10 cellular contexts compared by ENCODE assay signal in the genomic region with DNA sequence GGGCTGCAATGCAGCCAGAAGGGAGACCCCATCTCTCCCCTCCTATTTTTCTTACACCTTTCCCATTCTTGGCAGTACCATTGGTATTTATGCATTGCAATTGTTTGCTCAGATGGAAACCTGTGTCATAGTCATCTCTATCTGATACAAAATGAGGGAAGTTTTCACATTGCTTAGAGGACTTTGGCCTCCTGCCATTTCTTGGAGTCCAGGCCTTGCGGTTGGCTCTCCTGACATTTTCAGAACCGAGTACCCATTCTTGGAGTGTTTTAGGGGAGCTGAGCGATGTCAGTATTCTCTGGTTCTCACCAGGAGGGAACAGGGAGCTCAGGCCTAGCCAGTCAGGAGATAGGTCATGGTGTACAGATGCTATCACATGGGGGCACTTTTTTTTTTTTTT. TPM values are rescaled to one million over a fixed set of nuclear protein-coding genes. Genes with fewer than 3 reads are reported as not detected.
DNase-seq lines count a peak whose midpoint lies in the region; ATAC-seq and TF ChIP-seq lines count a peak whose summit lies in the region.
"Had no signal": no experiment of that assay in that cellular context is flagged by ENCODE, and none has a peak within 500 bp of the region (broad histone marks: within the 10 kb centered on the region; RNA-seq: fewer than 3 reads in every experiment).

No MANE protein-coding gene starts in this region.

- CTCF ChIA-PET in SK-N-SH (lab: Yijun Ruan, JAX) (no interaction called here), T-cell (lab: Charles Lee) (no interaction called here)

- no peaks in the 10 kb centered on the region for H3K9me3 ChIP-seq in SK-N-SH
- H3K9me3 ChIP-seq: neutrophil had no signal

- peak overlapping the region; percentile 80 to 85 (median 83) for H3K4me3 Mint-ChIP-seq in T-cell

- peaks cover 7% of the 10 kb centered on the region for H3F3A ChIP-seq in SK-N-SH (replicated peaks; ENCODE audit: insufficient read depth)

- no peaks in the 10 kb centered on the region for H3K9me3 Mint-ChIP-seq in T-cell

- no peak for TF ChIP-seq RAD21 in SK-N-SH (IDR thresholded peaks at IDR 0.05; ENCODE audit: low read length)

- H3K27me3 Mint-ChIP-seq in T-cell: peaks cover 11% of the 10 kb centered on the region in 2 donors

- H3K4me1 Mint-ChIP-seq in T-cell: peaks cover 13 to 33% (median 27%) of the 10 kb centered on the region in 3 donors

- H3K27ac Mint-ChIP-seq in T-cell: peak overlapping the region; percentile 23 to 82

- no peak overlapping the region for H2AFZ ChIP-seq in SK-N-SH (ENCODE audit: low read depth)

- TF ChIP-seq EP300 in SK-N-SH (IDR thresholded peaks at IDR 0.05; ENCODE audit: borderline replicate concordance in 1 of 2, low read depth in 1 of 2, low read length in 1 of 2): no peak

- ATAC-seq in SK-N-SH treated with all-trans-retinoic acid at 6 μM for 48 hours: no peak
- no peak for ATAC-seq in T-cell (replicated peaks in 1 of 4)
- ATAC-seq in HG03139 (IDR thresholded peaks at IDR 0.05; ENCODE audit: unreplicated experiment): no peak
- ATAC-seq in HG02763 (IDR thresholded peaks at IDR 0.05; ENCODE audit: unreplicated experiment): no peak

- H3K79me2 ChIP-seq in SK-N-SH (ENCODE audit: insufficient read depth): peaks cover 44% of the 10 kb centered on the region

- no peak overlapping the region for H3K27ac ChIP-seq in SK-N-SH (ENCODE audit: low read depth in 2 of 2, low read length in 1 of 2)
- H3K27ac ChIP-seq: neutrophil had no signal

- H3K9ac ChIP-seq in SK-N-SH: no peak overlapping the region

- peaks cover 18% of the 10 kb centered on the region for H3K36me3 Mint-ChIP-seq in T-cell

- no peaks in the 10 kb centered on the region for H3K27me3 ChIP-seq in SK-N-SH (ENCODE audit: insufficient read depth)

- no peaks in the 10 kb centered on the region for H4K20me1 ChIP-seq in SK-N-SH (ENCODE audit: insufficient read depth)

- 82% methylated on average over 3 of the region's 3 CpGs for WGBS in SK-N-SH (ENCODE audit: low lambda C conversion rate)

- peaks cover 22 to 32% of the 10 kb centered on the region in 2 experiments for H3K36me3 ChIP-seq in SK-N-SH (replicated peaks in 1 of 2; ENCODE audit: control insufficient read depth in 1 of 2, insufficient read depth in 2 of 2, low read length in 1 of 2)

- peaks cover 8 to 10% of the 10 kb centered on the region in 2 experiments for H3K4me1 ChIP-seq in SK-N-SH (ENCODE audit: control insufficient read depth in 1 of 2, insufficient read depth in 2 of 2, low read depth in 1 of 2, low read length in 1 of 2)

- H3K9me2 ChIP-seq in SK-N-SH: no peaks in the 10 kb centered on the region

- DNase-seq in SK-N-SH (no peak), T-cell (no peak), epithelial cell of proximal tubule (ENCODE audit: low read depth) (no peak), renal cortical epithelial cell (ENCODE audit: low read depth) (peak; percentile 28), DMS53 treated with DMSO at 0.1 percent for 48 hours (lab: John Stamatoyannopoulos, UW; ENCODE audit: unreplicated experiment) (no peak)
- DNase-seq: stimulated activated CD8-positive, alpha-beta memory T cell treated with anti-CD3 and anti-CD28 coated beads, Interleukin-4, amount 100 ng/mL, for 48 hours had no signal

- H3K4me2 ChIP-seq in SK-N-SH: peak overlapping the region; percentile 95

- POLR2A ChIA-PET in SK-N-SH (lab: Yijun Ruan, JAX): no interaction called here
- POLR2A ChIA-PET in T-cell (lab: Charles Lee): no interaction called here

- H3K4me3 ChIP-seq in SK-N-SH (ENCODE audit: low read depth in 2 of 2, low read length in 1 of 2) (peak overlapping the region in 1 of 2 experiments; percentile 90; a peak in 1 of 4 replicates), epithelial cell of proximal tubule (ENCODE audit: low read depth, low read length) (peak overlapping the region; percentile 96)

- TF ChIP-seq CTCF in SK-N-SH (IDR thresholded peaks at IDR 0.05) (no peak), epithelial cell of proximal tubule (conservative IDR thresholded peaks at IDR 0.05; ENCODE audit: low read depth, low read length) (no peak)

TF ChIP-seq in SK-N-SH, 30 proteins besides CTCF, POLR2A, EP300 and RAD21 (continues in another document):
- TF ChIP-seq POLR2AphosphoS5 (IDR thresholded peaks at IDR 0.05; ENCODE audit: low read depth, low read length) (no peak), FOSL2 (IDR thresholded peaks at IDR 0.05; ENCODE audit: borderline replicate concordance, low read depth) (no peak), SIN3A (IDR thresholded peaks at IDR 0.05; ENCODE audit: borderline replicate concordance, low read depth, low read length) (no peak), FOXJ3 (CRISPR knock-in tag; IDR thresholded peaks at IDR 0.05) (no peak), JUND (IDR thresholded peaks at IDR 0.05) (no peak)
- TF ChIP-seq, protein P1, sequence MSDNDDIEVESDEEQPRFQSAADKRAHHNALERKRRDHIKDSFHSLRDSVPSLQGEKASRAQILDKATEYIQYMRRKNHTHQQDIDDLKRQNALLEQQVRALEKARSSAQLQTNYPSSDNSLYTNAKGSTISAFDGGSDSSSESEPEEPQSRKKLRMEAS (IDR thresholded peaks at IDR 0.05; ENCODE audit: low read depth): no peak
- TF ChIP-seq, protein P2, sequence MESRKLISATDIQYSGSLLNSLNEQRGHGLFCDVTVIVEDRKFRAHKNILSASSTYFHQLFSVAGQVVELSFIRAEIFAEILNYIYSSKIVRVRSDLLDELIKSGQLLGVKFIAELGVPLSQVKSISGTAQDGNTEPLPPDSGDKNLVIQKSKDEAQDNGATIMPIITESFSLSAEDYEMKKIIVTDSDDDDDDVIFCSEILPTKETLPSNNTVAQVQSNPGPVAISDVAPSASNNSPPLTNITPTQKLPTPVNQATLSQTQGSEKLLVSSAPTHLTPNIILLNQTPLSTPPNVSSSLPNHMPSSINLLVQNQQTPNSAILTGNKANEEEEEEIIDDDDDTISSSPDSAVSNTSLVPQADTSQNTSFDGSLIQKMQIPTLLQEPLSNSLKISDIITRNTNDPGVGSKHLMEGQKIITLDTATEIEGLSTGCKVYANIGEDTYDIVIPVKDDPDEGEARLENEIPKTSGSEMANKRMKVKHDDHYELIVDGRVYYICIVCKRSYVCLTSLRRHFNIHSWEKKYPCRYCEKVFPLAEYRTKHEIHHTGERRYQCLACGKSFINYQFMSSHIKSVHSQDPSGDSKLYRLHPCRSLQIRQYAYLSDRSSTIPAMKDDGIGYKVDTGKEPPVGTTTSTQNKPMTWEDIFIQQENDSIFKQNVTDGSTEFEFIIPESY (IDR thresholded peaks at IDR 0.05; ENCODE audit: borderline replicate concordance, low read depth): no peak

TF ChIP-seq in SK-N-SH treated with all-trans-retinoic acid at 6 μM for 48 hours, 23 proteins besides CTCF, POLR2A, EP300 and RAD21:
- TF ChIP-seq ZNF70 (CRISPR knock-in tag; IDR thresholded peaks at IDR 0.05) (no peak), ZNF565 (CRISPR knock-in tag; conservative IDR thresholded peaks at IDR 0.05; ENCODE audit: low read depth) (no peak), ISL1 (CRISPR knock-in tag; IDR thresholded peaks at IDR 0.05) (no peak), ESRRG (CRISPR knock-in tag; IDR thresholded peaks at IDR 0.05) (no peak), BACH2 (CRISPR knock-in tag; IDR thresholded peaks at IDR 0.05; ENCODE audit: borderline replicate concordance) (no peak), RARB (CRISPR knock-in tag; IDR thresholded peaks at IDR 0.05) (no peak), ZNF8 (CRISPR knock-in tag; IDR thresholded peaks at IDR 0.05) (no peak), CSDC2 (CRISPR knock-in tag; IDR thresholded peaks at IDR 0.05) (no peak)
TF ChIP-seq in SK-N-SH treated with all-trans-retinoic acid at 6 μM for 48 hours: peak in this region for 0.

RNA-seq across cellular contexts. Expression of a gene that starts 1.5 kb away (rescaled TPM):
- polyA plus RNA-seq in SK-N-SH (2012; rRNA removed): 29.7 and 31.2 TPM in 2 replicates
- 11.8 and 17.1 TPM in 2 replicates for polyA plus RNA-seq in SK-N-SH (2012; cell fraction: cytosol; rRNA removed)
- 156 and 269 TPM in 2 replicates for polyA plus RNA-seq in SK-N-SH (2012; cell fraction: nucleus; rRNA removed)
- total RNA-seq in T-cell (10 to 100 TPM; 76.4 to 94.5 (median 84.1) TPM), epithelial cell of proximal tubule (20.4 and 24.8 TPM in 2 replicates), renal cortical epithelial cell (17.7 and 80.9 TPM in 2 replicates)

RNA-seq across cellular contexts. Expression of a gene that starts 58.1 kb away (rescaled TPM):
- polyA plus RNA-seq in SK-N-SH (2012; rRNA removed): not detected in 2 replicates
- polyA plus RNA-seq in SK-N-SH (2012; cell fraction: cytosol; rRNA removed): under 0.01 and 0.01 TPM in 2 replicates
- not detected in 2 replicates for polyA plus RNA-seq in SK-N-SH (2012; cell fraction: nucleus; rRNA removed)
- total RNA-seq in T-cell: under 1 TPM in 3 of 5 donors, not detected in 2; 0.15 to 0.44 (median 0.30) TPM
- total RNA-seq in epithelial cell of proximal tubule: not detected in 2 replicates
- total RNA-seq in renal cortical epithelial cell: 0.52 TPM in 1 of 2 replicates, not detected in the other
